15 cellular contexts compared by ENCODE assay signal in the genomic region with DNA sequence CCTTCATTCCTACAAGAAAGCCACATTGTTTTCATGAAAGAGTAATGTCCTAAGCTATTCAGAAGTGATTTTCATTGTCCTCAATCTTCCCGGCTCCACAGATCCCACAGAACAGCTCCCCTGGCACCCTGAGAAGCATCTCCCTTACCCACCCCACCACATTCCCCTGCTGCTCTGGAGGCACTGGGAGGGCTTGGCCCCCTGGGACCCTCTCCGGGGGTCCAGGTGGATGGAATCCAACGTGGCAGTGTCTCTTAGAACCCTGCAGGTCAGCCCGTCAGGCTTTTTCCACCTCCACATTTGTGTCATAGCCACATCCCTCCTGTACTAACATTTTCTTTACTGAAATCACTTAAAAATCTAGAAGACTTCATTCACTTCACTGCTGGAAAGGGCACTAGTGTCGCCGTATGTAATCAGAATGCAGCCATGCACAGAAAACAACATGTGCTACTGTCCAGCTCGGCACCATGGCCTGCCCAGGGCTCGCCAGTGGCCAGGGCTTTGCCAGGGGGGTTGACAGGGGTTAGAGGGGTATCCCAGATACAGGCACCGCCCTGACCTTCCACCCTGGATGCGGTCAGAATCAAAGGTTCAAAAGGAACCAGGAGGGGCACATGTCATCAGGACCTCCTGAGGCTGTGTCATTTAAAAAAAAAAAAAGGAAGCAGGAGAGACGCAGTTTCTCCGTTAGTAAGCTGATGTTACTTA.
"Had no signal": no experiment of that assay in that cellular context is flagged by ENCODE, and none has a peak within 500 bp of the region (broad histone marks: within the 10 kb centered on the region; RNA-seq: fewer than 3 reads in every experiment).

No MANE protein-coding gene starts in this region.

- H3K4me3 ChIP-seq: cardiac muscle cell, left ventricle myocardium inferior, pancreas had no signal

- H3K27me3 ChIP-seq: cardiac muscle cell, pancreas had no signal

- H3K27ac Mint-ChIP-seq: activated CD4-positive, alpha-beta memory T cell treated with anti-CD3 and anti-CD28 coated beads, Interleukin-2, amount 10 ng/mL, durations not matched to agents 7 days and 5 days; activated CD4-positive, alpha-beta T cell treated with anti-CD3 and anti-CD28 coated beads for 36 hours; activated T-cell treated with anti-CD3 and anti-CD28 coated beads, Interleukin-2, amount 50 U/mL, for 24 hours; stimulated activated effector memory CD8-positive, alpha-beta T cell treated with anti-CD3 and anti-CD28 coated beads, Interleukin-12 subunit alpha, Interleukin-12 subunit beta, amount 100 ng/mL, for 72 hours had no signal

- H3K27me3 Mint-ChIP-seq: activated CD4-positive, alpha-beta T cell treated with anti-CD3 and anti-CD28 coated beads for 36 hours; activated T-cell treated with anti-CD3 and anti-CD28 coated beads, Interleukin-2, amount 50 U/mL, for 24 hours had no signal

- H3K4me3 Mint-ChIP-seq: activated CD4-positive, alpha-beta memory T cell treated with anti-CD3 and anti-CD28 coated beads, Interleukin-2, amount 10 ng/mL, durations not matched to agents 7 days and 5 days; activated CD4-positive, alpha-beta T cell treated with anti-CD3 and anti-CD28 coated beads for 36 hours; activated T-cell treated with anti-CD3 and anti-CD28 coated beads, Interleukin-2, amount 50 U/mL, for 24 hours; stimulated activated effector memory CD8-positive, alpha-beta T cell treated with anti-CD3 and anti-CD28 coated beads, Interleukin-12 subunit alpha, Interleukin-12 subunit beta, amount 100 ng/mL, for 72 hours had no signal

- H3K9me3 Mint-ChIP-seq: activated CD4-positive, alpha-beta memory T cell treated with anti-CD3 and anti-CD28 coated beads, Interleukin-2, amount 10 ng/mL, durations not matched to agents 7 days and 5 days; activated T-cell treated with anti-CD3 and anti-CD28 coated beads, Interleukin-2, amount 50 U/mL, for 24 hours; stimulated activated effector memory CD8-positive, alpha-beta T cell treated with anti-CD3 and anti-CD28 coated beads, Interleukin-12 subunit alpha, Interleukin-12 subunit beta, amount 100 ng/mL, for 72 hours had no signal

- H3K36me3 ChIP-seq: cardiac muscle cell, left ventricle myocardium inferior, pancreas had no signal

- FAIRE-seq: kidney, pancreas, urothelium cell line had no signal

- H3K4me1 Mint-ChIP-seq: activated CD4-positive, alpha-beta memory T cell treated with anti-CD3 and anti-CD28 coated beads, Interleukin-2, amount 10 ng/mL, durations not matched to agents 7 days and 5 days; activated CD4-positive, alpha-beta T cell treated with anti-CD3 and anti-CD28 coated beads for 36 hours; stimulated activated effector memory CD8-positive, alpha-beta T cell treated with anti-CD3 and anti-CD28 coated beads, Interleukin-12 subunit alpha, Interleukin-12 subunit beta, amount 100 ng/mL, for 72 hours had no signal

- H3K27ac ChIP-seq: cardiac muscle cell, left ventricle myocardium inferior, pancreas, VCaP had no signal

- DNase-seq: activated CD4-positive, alpha-beta memory T cell treated with anti-CD3 and anti-CD28 coated beads, Interleukin-2, amount 10 ng/mL, durations not matched to agents 7 days and 5 days; activated CD4-positive, alpha-beta T cell treated with anti-CD3 and anti-CD28 coated beads for 36 hours; activated naive CD4-positive, alpha-beta T cell treated with anti-CD3 and anti-CD28 coated beads, Interleukin-2, amount 50 U/mL, for 16 hours; activated T-cell treated with anti-CD3 and anti-CD28 coated beads, Interleukin-2, amount 50 U/mL, for 24 hours; hippocampal formation; kidney; left ventricle myocardium inferior; T-helper 1 cell; T1000 had no signal

- H3K36me3 Mint-ChIP-seq: stimulated activated effector memory CD8-positive, alpha-beta T cell treated with anti-CD3 and anti-CD28 coated beads, Interleukin-12 subunit alpha, Interleukin-12 subunit beta, amount 100 ng/mL, for 72 hours had no signal

- ATAC-seq: activated CD4-positive, alpha-beta T cell treated with anti-CD3 and anti-CD28 coated beads for 36 hours; esophagus mucosa; stimulated activated effector memory CD8-positive, alpha-beta T cell treated with anti-CD3 and anti-CD28 coated beads, Interleukin-12 subunit alpha, Interleukin-12 subunit beta, amount 100 ng/mL, for 72 hours had no signal

- H3K9me3 ChIP-seq: left ventricle myocardium inferior, pancreas had no signal

- H3K4me1 ChIP-seq: pancreas had no signal
